ENCODE assay signal across 8 cellular contexts in genomic region chr9:96071245-96072124, GRCh38.
DNase-seq lines count a peak whose midpoint lies in the region; ATAC-seq and TF ChIP-seq lines count a peak whose summit lies in the region.

No MANE protein-coding gene starts in this region.

- H3K27ac ChIP-seq in RWPE1: no peak overlapping the region
- H3K27ac ChIP-seq in esophagus muscularis mucosa (replicated peaks in 1 of 4): no peak overlapping the region
- no peak overlapping the region for H3K27ac ChIP-seq in psoas muscle

- in situ Hi-C loops in GM13976 (cut with MboI; ENCODE audit: low sequenced_read_pairs, unreplicated experiment): no loop called here

- H3K27me3 ChIP-seq in esophagus muscularis mucosa (no peaks in the 10 kb centered on the region), psoas muscle (ENCODE audit: insufficient read depth in 3 of 3, low read length in 2 of 3) (no peaks in the 10 kb centered on the region)

- no peak overlapping the region for H3K4me3 ChIP-seq in esophagus muscularis mucosa
- H3K4me3 ChIP-seq in psoas muscle: no peak overlapping the region

- 83% methylated on average over 6 of the region's 6 CpGs for WGBS in esophagus muscularis mucosa
- WGBS in psoas muscle, 3 donors: 82 to 88% (median 82%) methylated on average over 6 of the region's 6 CpGs

- intact Hi-C loops in esophagus muscularis mucosa (cut with DNase I) (no loop called here), psoas muscle (cut with DNase I) (no loop called here)

- POLR2A ChIA-PET in RWPE1 (lab: Yijun Ruan, JAX; ENCODE audit: low non-redundant PET): no interaction called here

- TF ChIP-seq CTCF in GM13976 (IDR thresholded peaks at IDR 0.05; ENCODE audit: borderline replicate concordance, control extremely low read depth, extremely low read depth, insufficient read depth, missing control alignments) (no peak), RWPE1 (conservative IDR thresholded peaks at IDR 0.05; ENCODE audit: low read depth) (no peak; the same call in 1 of the 2 replicates), esophagus muscularis mucosa (IDR thresholded peaks at IDR 0.05) (peak in 2 of 3 experiments; percentile 26 to 50), psoas muscle (IDR thresholded peaks at IDR 0.05) (peak; percentile 24)

- H3K36me3 ChIP-seq in esophagus muscularis mucosa: no peaks in the 10 kb centered on the region
- no peaks in the 10 kb centered on the region for H3K36me3 ChIP-seq in psoas muscle (ENCODE audit: insufficient read depth in 1 of 2, low read depth in 1 of 2)

- TF ChIP-seq EP300 in esophagus muscularis mucosa (IDR thresholded peaks at IDR 0.05): no peak

- DNase-seq in Ammon's horn (ENCODE audit: low spot score) (peak; percentile 44), GM13976 (ENCODE audit: low spot score) (peak; percentile 64), RWPE1 (ENCODE audit: low spot score) (peak; percentile 66), esophagus muscularis mucosa (ENCODE audit: extremely low spot score) (no peak), psoas muscle (no peak), NCI-H2171 (lab: John Stamatoyannopoulos, UW) (no peak)

- ATAC-seq in psoas muscle: no peak
- no peak for ATAC-seq in GM21367 (IDR thresholded peaks at IDR 0.05; ENCODE audit: unreplicated experiment)
- no peak for ATAC-seq in GM19467 (IDR thresholded peaks at IDR 0.05; ENCODE audit: unreplicated experiment)

- H3K9me3 ChIP-seq in esophagus muscularis mucosa (no peaks in the 10 kb centered on the region), psoas muscle (no peaks in the 10 kb centered on the region)

- CTCF ChIA-PET in RWPE1 (lab: Yijun Ruan, JAX): interaction anchor here (0.6 to 1.2 kb wide), 6 partner anchors 9 to 1517 kb away, joined by 3 to 7 read pairs (median 3); no protein-coding TSS in a partner anchor

- peaks cover 4 to 21% (median 13%) of the 10 kb centered on the region in 4 donors for H3K4me1 ChIP-seq in esophagus muscularis mucosa
- peaks cover 11% of the 10 kb centered on the region for H3K4me1 ChIP-seq in psoas muscle

- no peak for TF ChIP-seq POLR2A in esophagus muscularis mucosa (IDR thresholded peaks at IDR 0.05; ENCODE audit: low read depth)

Comparison
In these comparisons a context has a peak if more than half of its experiments do, and no peak if none do; other contexts are left out.
1. DNase-seq: peak in Ammon's horn (single experiment), GM13976 (single experiment) and RWPE1 (single experiment); none in esophagus muscularis mucosa (single experiment), psoas muscle (0 of 2) and NCI-H2171 (single experiment).
2. CTCF ChIP-seq: peak in esophagus muscularis mucosa (2 of 3) and psoas muscle (single experiment); none in GM13976 (single experiment) and RWPE1 (single experiment).